In genomic region chr4:153510252-153511001, GRCh38 we compare ENCODE assay signal across 2 cellular contexts.
TF ChIP-seq lines count a peak whose summit lies in the region.

No MANE protein-coding gene starts in this region.

TF ChIP-seq in HEK293, 187 proteins besides CTCF, POLR2A, EP300 and RAD21:
- TF ChIP-seq ZFP37 (tag by site-specific recombination; IDR thresholded peaks at IDR 0.05) (no peak), KLF8 (tag by site-specific recombination; IDR thresholded peaks at IDR 0.05) (no peak), ZNF121 (tag by site-specific recombination; IDR thresholded peaks at IDR 0.05) (0 out of 2 replicates have a peak, but pooled peaks have one; percentile 34), ZNF362 (tag by site-specific recombination; IDR thresholded peaks at IDR 0.05) (no peak), ZNF341 (tag by site-specific recombination; IDR thresholded peaks at IDR 0.05; ENCODE audit: low read depth) (no peak), ZNF423 (tag by site-specific recombination; IDR thresholded peaks at IDR 0.05) (no peak), SP3 (tag by site-specific recombination; IDR thresholded peaks at IDR 0.05) (no peak), ZBTB26 (tag by site-specific recombination; optimal IDR thresholded peaks at IDR 0.05) (no peak), IKZF3 (tag by site-specific recombination; IDR thresholded peaks at IDR 0.05) (no peak)

TF ChIP-seq in K562, 482 proteins besides CTCF, POLR2A, EP300 and RAD21:
- TF ChIP-seq FOXP4 (CRISPR knock-in tag; IDR thresholded peaks at IDR 0.05; ENCODE audit: borderline replicate concordance) (no peak), ZNF121 (CRISPR knock-in tag; conservative IDR thresholded peaks at IDR 0.05) (peak; percentile 87)
